In genomic region chr7:17178562-17178961, GRCh38 we compare ENCODE assay signal across 20 cellular contexts.
DNase-seq lines count a peak whose midpoint lies in the region; ATAC-seq and TF ChIP-seq lines count a peak whose summit lies in the region.
"Had no signal": no experiment of that assay in that cellular context is flagged by ENCODE, and none has a peak within 500 bp of the region (broad histone marks: within the 10 kb centered on the region; RNA-seq: fewer than 3 reads in every experiment).

No MANE protein-coding gene starts in this region.

- H3K36me3 ChIP-seq in colonic mucosa (no peaks in the 10 kb centered on the region), mucosa of descending colon (ENCODE audit: low read depth) (no peaks in the 10 kb centered on the region)
- H3K36me3 ChIP-seq: BLaER1, HAP-1 had no signal

- peaks cover 3% of the 10 kb centered on the region for H3K4me1 Mint-ChIP-seq in activated CD4-positive, alpha-beta T cell treated with anti-CD3 and anti-CD28 coated beads for 36 hours
- H3K4me1 Mint-ChIP-seq: B cell; CD4-positive, CD25-positive, alpha-beta regulatory T cell; CD8-positive, alpha-beta memory T cell had no signal

- H3K27ac ChIP-seq in colonic mucosa: peak overlapping the region; percentile 12
- H3K27ac ChIP-seq: 22Rv1, BLaER1, C4-2B had no signal

- no peaks in the 10 kb centered on the region for H3K36me3 Mint-ChIP-seq in activated CD4-positive, alpha-beta T cell treated with anti-CD3 and anti-CD28 coated beads for 36 hours (ENCODE audit: low read depth)
- H3K36me3 Mint-ChIP-seq: CD4-positive, CD25-positive, alpha-beta regulatory T cell had no signal

- H3K4me3 ChIP-seq in colonic mucosa: no peak overlapping the region
- H3K4me3 ChIP-seq in mucosa of descending colon: no peak overlapping the region
- H3K4me3 ChIP-seq: BLaER1, GM12878, HAP-1 had no signal

- no peak overlapping the region for H3K27ac Mint-ChIP-seq in activated CD4-positive, alpha-beta T cell treated with anti-CD3 and anti-CD28 coated beads for 36 hours
- H3K27ac Mint-ChIP-seq: B cell; CD4-positive, CD25-positive, alpha-beta regulatory T cell; CD8-positive, alpha-beta memory T cell; HFFc6 had no signal

- peak; percentile 89 for ATAC-seq in mucosa of descending colon
- ATAC-seq in activated CD4-positive, alpha-beta T cell treated with anti-CD3 and anti-CD28 coated beads for 36 hours: no peak
- ATAC-seq in GM21717 (IDR thresholded peaks at IDR 0.05; ENCODE audit: unreplicated experiment): no peak
- ATAC-seq: GM12878 had no signal

- no peaks in the 10 kb centered on the region for H3K27me3 Mint-ChIP-seq in activated CD4-positive, alpha-beta T cell treated with anti-CD3 and anti-CD28 coated beads for 36 hours
- H3K27me3 Mint-ChIP-seq: B cell; CD8-positive, alpha-beta memory T cell had no signal

- no peaks in the 10 kb centered on the region for H3K9me3 Mint-ChIP-seq in activated CD4-positive, alpha-beta T cell treated with anti-CD3 and anti-CD28 coated beads for 36 hours (ENCODE audit: low read depth)
- H3K9me3 Mint-ChIP-seq: HFFc6 had no signal

- no peak overlapping the region for H3K9ac ChIP-seq in colonic mucosa (ENCODE audit: low read depth in 2 of 2, low read length in 2 of 2)
- H3K9ac ChIP-seq: BLaER1 had no signal

- H3K4me1 ChIP-seq in colonic mucosa (no peaks in the 10 kb centered on the region), mucosa of descending colon (ENCODE audit: low read depth) (no peaks in the 10 kb centered on the region)
- H3K4me1 ChIP-seq: BLaER1, HAP-1 had no signal

- intact Hi-C loops in colonic mucosa (cut with DNase I): no loop called here
- intact Hi-C loops in mucosa of descending colon (cut with DNase I, micrococcal nuclease): no loop called here
- intact Hi-C loops in activated CD4-positive, alpha-beta T cell treated with anti-CD3 and anti-CD28 coated beads for 36 hours (cut with DNase I, micrococcal nuclease): no loop called here

- CTCF ChIA-PET in activated CD4-positive, alpha-beta T cell treated with anti-CD3 and anti-CD28 coated beads for 36 hours (lab: Charles Lee): no interaction called here

- no peaks in the 10 kb centered on the region for H3K27me3 ChIP-seq in colonic mucosa
- H3K27me3 ChIP-seq: BLaER1 had no signal

- POLR2A ChIA-PET in activated CD4-positive, alpha-beta T cell treated with anti-CD3 and anti-CD28 coated beads for 36 hours (lab: Charles Lee): no interaction called here

- H3K9me3 ChIP-seq in colonic mucosa (no peaks in the 10 kb centered on the region), mucosa of descending colon (no peaks in the 10 kb centered on the region)
- H3K9me3 ChIP-seq: BLaER1, HAP-1 had no signal

- TF ChIP-seq CTCF in colonic mucosa (IDR thresholded peaks at IDR 0.05) (no peak), mucosa of descending colon (IDR thresholded peaks at IDR 0.05) (no peak)

- DNase-seq in LoVo (ENCODE audit: low spot score) (peak; percentile 37), colonic mucosa (no peak), mucosa of descending colon (no peak), NCI-H524 (lab: John Stamatoyannopoulos, UW) (no peak)
- no peak for DNase-seq in activated CD4-positive, alpha-beta T cell treated with anti-CD3 and anti-CD28 coated beads for 36 hours
- DNase-seq: CD4-positive, CD25-positive, alpha-beta regulatory T cell; CD8-positive, alpha-beta memory T cell; DMS 273 treated with DMSO at 0.1 percent for 48 hours; DMS79; EL; GDM1; GOT3; HFFc6 had no signal

- H3K4me3 Mint-ChIP-seq in activated CD4-positive, alpha-beta T cell treated with anti-CD3 and anti-CD28 coated beads for 36 hours: no peak overlapping the region
- H3K4me3 Mint-ChIP-seq: B cell; CD4-positive, CD25-positive, alpha-beta regulatory T cell; CD8-positive, alpha-beta memory T cell; HFFc6 had no signal
